10 cellular contexts compared by ENCODE assay signal in genomic region chr1:92461364-92462097, GRCh38. TPM values are rescaled to one million over a fixed set of nuclear protein-coding genes. Genes with fewer than 3 reads are reported as not detected.
DNase-seq lines count a peak whose midpoint lies in the region; ATAC-seq lines count a peak whose summit lies in the region.
"Had no signal": no experiment of that assay in that cellular context is flagged by ENCODE, and none has a peak within 500 bp of the region (broad histone marks: within the 10 kb centered on the region; RNA-seq: fewer than 3 reads in every experiment).

No MANE protein-coding gene starts in this region.

- H3K27me3 Mint-ChIP-seq in T-helper 17 cell: no peaks in the 10 kb centered on the region

- H3K4me1 Mint-ChIP-seq in T-helper 17 cell: peaks cover 22% of the 10 kb centered on the region
- H3K4me1 Mint-ChIP-seq: nephron had no signal

- intact Hi-C loops in posterior vena cava (cut with DNase I): no loop called here

- no peaks in the 10 kb centered on the region for H3K9me3 ChIP-seq in T-helper 17 cell (ENCODE audit: control insufficient read depth, low read length, poor library complexity, severe bottlenecking)
- H3K9me3 ChIP-seq: SJSA1 had no signal

- no peak overlapping the region for H3K27ac Mint-ChIP-seq in T-helper 17 cell
- H3K27ac Mint-ChIP-seq: nephron had no signal

- no peak overlapping the region for H3K4me3 Mint-ChIP-seq in T-helper 17 cell
- H3K4me3 Mint-ChIP-seq: nephron had no signal

- DNase-seq in DMS 273 (lab: John Stamatoyannopoulos, UW; ENCODE audit: unreplicated experiment) (peak; percentile 25), SKM-1 (lab: John Stamatoyannopoulos, UW; ENCODE audit: unreplicated experiment) (peak; percentile 33), T-helper 17 cell (no peak), posterior vena cava (ENCODE audit: low spot score) (no peak), NCI-H1092 treated with DMSO at 0.1 percent for 48 hours (lab: John Stamatoyannopoulos, UW) (no peak), islet precursor cell (no peak)

- ATAC-seq in GM19397 (IDR thresholded peaks at IDR 0.05; ENCODE audit: unreplicated experiment) (peak; percentile 50), HG03432 (IDR thresholded peaks at IDR 0.05; ENCODE audit: unreplicated experiment) (peak; percentile 77), T-helper 17 cell (no peak)

- H3K36me3 Mint-ChIP-seq in T-helper 17 cell (ENCODE audit: low read depth): no peaks in the 10 kb centered on the region

RNA-seq across cellular contexts. Expression of gene GFI1, which starts 25.2 kb away (rescaled TPM):
- total RNA-seq in T-helper 17 cell (10 to 100 TPM; 10.2 to 18.8 TPM), posterior vena cava (1 to 10 TPM in 1 of 2 donors, under 1 TPM in 1; 0.76 to 1.1 TPM)
- total RNA-seq: SJSA1 had no signal

Comparison
In these comparisons a context has a peak if more than half of its experiments do, and no peak if none do; other contexts are left out.
1. DNase-seq: peak in DMS 273 (single experiment) and SKM-1 (single experiment); none in T-helper 17 cell (0 of 3), posterior vena cava (single experiment), NCI-H1092 treated with DMSO at 0.1 percent for 48 hours (single experiment) and islet precursor cell (single experiment).
2. RNA of gene GFI1, which starts 25.2 kb away (total RNA-seq): 10.2 to 18.8 TPM in T-helper 17 cell; 0.76 to 1.1 TPM in posterior vena cava; every median in the first group is over 4 times any median in the second.